18 cellular contexts compared by ENCODE assay signal in the genomic region with DNA sequence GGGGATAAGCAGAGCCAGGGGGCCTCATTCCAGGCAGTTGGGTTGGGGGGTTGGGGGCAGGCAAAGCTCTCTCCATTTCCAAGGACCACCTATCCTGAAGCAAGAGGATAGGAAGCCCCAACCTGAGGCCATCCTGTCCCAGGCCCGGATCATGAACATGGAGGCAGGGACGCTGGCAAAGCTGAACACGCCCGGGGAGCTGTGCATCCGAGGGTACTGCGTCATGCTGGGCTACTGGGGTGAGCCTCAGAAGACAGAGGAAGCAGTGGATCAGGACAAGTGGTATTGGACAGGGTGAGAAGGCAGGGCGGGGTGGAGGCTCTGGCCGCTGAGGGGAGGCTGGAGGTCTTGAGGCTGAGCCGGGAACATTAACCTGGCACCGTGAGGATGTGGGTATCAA. TPM values are rescaled to one million over a fixed set of nuclear protein-coding genes. Genes with fewer than 3 reads are reported as not detected.
DNase-seq lines count a peak whose midpoint lies in the region; ATAC-seq and TF ChIP-seq lines count a peak whose summit lies in the region.
"Had no signal": no experiment of that assay in that cellular context is flagged by ENCODE, and none has a peak within 500 bp of the region (broad histone marks: within the 10 kb centered on the region; RNA-seq: fewer than 3 reads in every experiment).

No MANE protein-coding gene starts in this region.

- peaks cover 0 to 4% (median 0%) of the 10 kb centered on the region in 5 experiments for H3K9me3 Mint-ChIP-seq in brain
- H3K9me3 Mint-ChIP-seq: H9 had no signal

- no peak overlapping the region for H2BK120ac ChIP-seq in mesenchymal stem cell (ENCODE audit: low read depth, low read length)

- DNase-seq in mesenchymal stem cell (no peak), osteoblast (ENCODE audit: insufficient read length, low spot score, missing footprints) (peak; percentile 71), spleen (peak; percentile 64), right lobe of liver (no peak), NCI-H2029 (lab: John Stamatoyannopoulos, UW) (no peak), stomach (no peak)
- DNase-seq: ACHN; CD4-positive, CD25-positive, alpha-beta regulatory T cell; DMS53; GF-D8; GOT3; H9 had no signal

- no peaks in the 10 kb centered on the region for H3K79me1 ChIP-seq in mesenchymal stem cell (replicated peaks; ENCODE audit: low read length, poor library complexity, severe bottlenecking)

- no peak overlapping the region for H3K4ac ChIP-seq in mesenchymal stem cell (ENCODE audit: low read depth in 1 of 2, low read length in 2 of 2)

- no peaks in the 10 kb centered on the region for H3K36me3 Mint-ChIP-seq in brain

- H3K4me2 ChIP-seq in mesenchymal stem cell (ENCODE audit: low read length, poor library complexity, severe bottlenecking), result no peak overlapping the region
- H3K4me2 ChIP-seq in osteoblast (ENCODE audit: insufficient read depth, low read length), result no peak overlapping the region

- H3K4me3 Mint-ChIP-seq in brain, result no peak overlapping the region
- H3K4me3 Mint-ChIP-seq: H9 had no signal

- 92% methylated on average over 9 of the region's 10 CpGs for WGBS in mesenchymal stem cell
- 91 to 98% (median 94%) methylated on average over 10 of the region's 10 CpGs for WGBS in spleen, 5 donors
- 96% methylated on average over 5 of the region's 10 CpGs for WGBS in right lobe of liver (ENCODE audit: insufficient coverage, low coverage, low lambda C conversion rate, missing lambda C conversion rate)
- whole genome bisulfite sequencing in stomach, 5 donors, result 95 to 97% (median 95%) methylated on average over 10 of the region's 10 CpGs

- H3K9ac ChIP-seq in mesenchymal stem cell (ENCODE audit: low read length), result no peak overlapping the region

- H3K23ac ChIP-seq in mesenchymal stem cell (ENCODE audit: low read length in 2 of 2), result no peak overlapping the region

- H3K14ac ChIP-seq in mesenchymal stem cell (ENCODE audit: low read length in 2 of 2), result no peak overlapping the region

- H2AFZ ChIP-seq in mesenchymal stem cell (ENCODE audit: low read depth, low read length), result no peak overlapping the region
- no peak overlapping the region for H2AFZ ChIP-seq in osteoblast (ENCODE audit: low read length)

- TF ChIP-seq CTCF in brain (conservative IDR thresholded peaks at IDR 0.05) (no peak), osteoblast (IDR thresholded peaks at IDR 0.05; ENCODE audit: extremely low read depth, low read depth, low read length) (no peak), spleen (IDR thresholded peaks at IDR 0.05 in 8 of 11, conservative IDR thresholded peaks at IDR 0.05 in 3 of 11) (no peak), right lobe of liver (IDR thresholded peaks at IDR 0.05) (no peak), stomach (IDR thresholded peaks at IDR 0.05) (no peak)

- no peak overlapping the region for H2BK15ac ChIP-seq in mesenchymal stem cell (ENCODE audit: low read depth, poor library complexity, severe bottlenecking)

- ATAC-seq in right lobe of liver (no peak), GM21786 (IDR thresholded peaks at IDR 0.05; ENCODE audit: unreplicated experiment) (no peak)
- ATAC-seq: HepG2 had no signal

- H4K20me1 ChIP-seq in osteoblast (ENCODE audit: insufficient read depth, low read length), result peaks cover 12% of the 10 kb centered on the region

- intact Hi-C loops in spleen (cut with DNase I; ENCODE audit: low total_unique reads) (loop anchor here (10.0 kb wide), 1 partner anchor 97 kb away; the partner anchor contains the start of genes EME1 and MRPL27), right lobe of liver (cut with DNase I) (no loop called here), stomach (cut with DNase I; ENCODE audit: low total_unique reads) (loop anchor here (10.0 kb wide), 1 partner anchor 107 kb away; no protein-coding TSS in a partner anchor)

- peak overlapping the region in 3 of 5 experiments; percentile 39 to 68 (median 50) for H3K27ac Mint-ChIP-seq in brain

- H3K4me3 ChIP-seq in mesenchymal stem cell (ENCODE audit: insufficient read depth in 1 of 2, low read depth in 1 of 2, low read length in 2 of 2) (no peak overlapping the region), osteoblast (ENCODE audit: insufficient read depth, low read length) (no peak overlapping the region), spleen (no peak overlapping the region), right lobe of liver (no peak overlapping the region), stomach (no peak overlapping the region)
- H3K4me3 ChIP-seq: BLaER1 treated with 17β-estradiol and CSF1 and Interleukin-3, amounts not matched to agents 10 nM and 100 nM had no signal

- H2BK12ac ChIP-seq in mesenchymal stem cell (ENCODE audit: low read length in 2 of 2), result no peak overlapping the region

- TF ChIP-seq POLR2A in spleen (IDR thresholded peaks at IDR 0.05) (no peak), right lobe of liver (IDR thresholded peaks at IDR 0.05) (no peak), stomach (IDR thresholded peaks at IDR 0.05) (no peak)

- H3K27ac ChIP-seq in mesenchymal stem cell (ENCODE audit: low read length, poor library complexity, severe bottlenecking), result no peak overlapping the region
- H3K27ac ChIP-seq in osteoblast (ENCODE audit: low read depth, low read length), result no peak overlapping the region
- H3K27ac ChIP-seq in spleen, result no peak overlapping the region
- no peak overlapping the region for H3K27ac ChIP-seq in right lobe of liver
- no peak overlapping the region for H3K27ac ChIP-seq in stomach
- H3K27ac ChIP-seq: BLaER1 treated with 17β-estradiol and CSF1 and Interleukin-3, amounts not matched to agents 10 nM and 100 nM had no signal

- H3K9me3 ChIP-seq in mesenchymal stem cell (ENCODE audit: control insufficient read depth, low read length) (no peaks in the 10 kb centered on the region), osteoblast (ENCODE audit: low read depth, low read length) (no peaks in the 10 kb centered on the region), spleen (no peaks in the 10 kb centered on the region), right lobe of liver (no peaks in the 10 kb centered on the region), stomach (no peaks in the 10 kb centered on the region)
- H3K9me3 ChIP-seq: BLaER1 treated with 17β-estradiol and CSF1 and Interleukin-3, amounts not matched to agents 10 nM and 100 nM had no signal

- H3K79me2 ChIP-seq in osteoblast (ENCODE audit: insufficient read depth, low read length), result no peaks in the 10 kb centered on the region

- no peak overlapping the region for H3K18ac ChIP-seq in mesenchymal stem cell (ENCODE audit: low read depth in 1 of 2, low read length in 2 of 2)

- H3K4me1 ChIP-seq in mesenchymal stem cell (ENCODE audit: control insufficient read depth, insufficient read depth, low read depth, low read length), result peaks cover 17% of the 10 kb centered on the region
- H3K4me1 ChIP-seq in osteoblast (ENCODE audit: insufficient read depth, low read length), result peaks cover 3% of the 10 kb centered on the region
- peaks cover 0 to 20% (median 13%) of the 10 kb centered on the region in 6 donors for H3K4me1 ChIP-seq in spleen
- peaks cover 0 to 59% (median 18%) of the 10 kb centered on the region in 4 donors for H3K4me1 ChIP-seq in right lobe of liver
- H3K4me1 ChIP-seq in stomach, result peaks cover 24 to 26% (median 25%) of the 10 kb centered on the region in 4 donors

- no peak overlapping the region for H2BK5ac ChIP-seq in mesenchymal stem cell (ENCODE audit: low read depth, low read length, poor library complexity, severe bottlenecking)

- no peak overlapping the region for H4K8ac ChIP-seq in mesenchymal stem cell (ENCODE audit: low read length)

- peaks cover 81% of the 10 kb centered on the region for H3K27me3 Mint-ChIP-seq in brain

- peaks cover 8 to 36% of the 10 kb centered on the region in 2 experiments for H3K36me3 ChIP-seq in mesenchymal stem cell (ENCODE audit: control insufficient read depth in 1 of 2, insufficient read depth in 2 of 2, low read depth in 1 of 2, low read length in 2 of 2)
- H3K36me3 ChIP-seq in osteoblast (ENCODE audit: insufficient read depth, low read length), result peaks cover 9% of the 10 kb centered on the region
- peaks cover 0 to 42% (median 0%) of the 10 kb centered on the region in 6 donors for H3K36me3 ChIP-seq in spleen
- peaks cover 0 to 8% (median 0%) of the 10 kb centered on the region in 4 donors for H3K36me3 ChIP-seq in right lobe of liver
- peaks cover 0 to 43% (median 35%) of the 10 kb centered on the region in 4 donors for H3K36me3 ChIP-seq in stomach

- H4K91ac ChIP-seq in mesenchymal stem cell (ENCODE audit: low read length), result no peak overlapping the region

- H3K4me1 Mint-ChIP-seq in brain, result peaks cover 21% of the 10 kb centered on the region

- H3K27me3 ChIP-seq in mesenchymal stem cell (ENCODE audit: control insufficient read depth in 1 of 2, insufficient read depth in 1 of 2, low read length in 2 of 2) (peaks cover 29 to 34% of the 10 kb centered on the region in 2 experiments), osteoblast (ENCODE audit: insufficient read depth, low read length) (peaks cover 23% of the 10 kb centered on the region), spleen (replicated peaks in 1 of 7) (peaks cover 0 to 27% (median 19%) of the 10 kb centered on the region in 7 donors), right lobe of liver (no peaks in the 10 kb centered on the region), stomach (peaks cover 0 to 27% (median 12%) of the 10 kb centered on the region in 3 donors)

- peak overlapping the region; percentile 50 for H2AK5ac ChIP-seq in mesenchymal stem cell (ENCODE audit: low read length, severe bottlenecking)

- no peak for TF ChIP-seq EP300 in stomach (IDR thresholded peaks at IDR 0.05)

RNA-seq across cellular contexts. Expression of gene CHAD, which starts 3.6 kb away (rescaled TPM):
- polyA plus RNA-seq in brain (ENCODE audit: insufficient read depth, low read depth, low replicate concordance) (2.7 TPM), spleen (not detected), stomach (1 to 10 TPM; 2.6 to 8.5 (median 4.9) TPM)
- polyA plus RNA-seq in mesenchymal stem cell (2013, experiment 1 of 2), result not detected
- not detected for polyA plus RNA-seq in mesenchymal stem cell (2013, experiment 2 of 2)
- total RNA-seq in osteoblast (not detected in 2 replicates), spleen (under 1 TPM in 1 of 7 donors, not detected in 6; 0.39 TPM), right lobe of liver (10 to 100 TPM in 2 of 6 experiments, 1 to 10 TPM in 4; 1.0 to 11.3 (median 3.8) TPM), stomach (10 to 100 TPM in 2 of 5 donors, under 1 TPM in 2, not detected in 1; 0.45 to 12.0 (median 6.0) TPM)
- total RNA-seq: A172; CD4-positive, CD25-positive, alpha-beta regulatory T cell; HepG2; HT1080 had no signal
- polyA plus RNA-seq: CD4-positive, CD25-positive, alpha-beta regulatory T cell had no signal

RNA-seq across cellular contexts. Expression of gene RSAD1, which starts 6.4 kb away (rescaled TPM):
- 17.8 TPM for polyA plus RNA-seq in brain (ENCODE audit: insufficient read depth, low read depth, low replicate concordance)
- polyA plus RNA-seq in mesenchymal stem cell (2013, experiment 1 of 2), result 9.6 TPM
- 9.3 TPM for polyA plus RNA-seq in mesenchymal stem cell (2013, experiment 2 of 2)
- 23.9 and 26.5 TPM in 2 replicates for total RNA-seq in osteoblast
- 10 to 100 TPM; 24.4 to 56.2 (median 39.4) TPM for total RNA-seq in spleen
- polyA plus RNA-seq in spleen, result 10 to 100 TPM; 24.1 to 35.0 (median 30.7) TPM
- total RNA-seq in right lobe of liver, result 10 to 100 TPM; 17.9 to 26.6 (median 23.4) TPM
- total RNA-seq in stomach, result 10 to 100 TPM; 18.7 to 54.8 (median 22.0) TPM
- 10 to 100 TPM; 23.9 to 29.4 (median 28.7) TPM for polyA plus RNA-seq in stomach

RNA-seq across cellular contexts. Expression of gene MYCBPAP, which starts 36.0 kb away (rescaled TPM):
- polyA plus RNA-seq in brain (ENCODE audit: insufficient read depth, low read depth, low replicate concordance), result 0.61 TPM
- 0.23 TPM for polyA plus RNA-seq in mesenchymal stem cell (2013, experiment 1 of 2)
- 0.03 TPM for polyA plus RNA-seq in mesenchymal stem cell (2013, experiment 2 of 2)
- total RNA-seq in osteoblast, result 0.36 and 0.88 TPM in 2 replicates
- total RNA-seq in spleen, result 1 to 10 TPM in 3 of 7 donors, under 1 TPM in 4; 0.54 to 2.8 (median 0.98) TPM
- polyA plus RNA-seq in spleen, result under 1 TPM; 0.15 to 0.18 (median 0.16) TPM
- total RNA-seq in right lobe of liver, result under 1 TPM in 1 of 6 experiments, not detected in 5; 0.51 TPM
- 1 to 10 TPM in 3 of 5 donors, not detected in 2; 1.1 to 2.7 (median 2.6) TPM for total RNA-seq in stomach
- polyA plus RNA-seq in stomach, result under 1 TPM in 2 of 3 donors, not detected in 1; 0.25 to 0.31 TPM
- total RNA-seq: A172, HT1080 had no signal

RNA-seq across cellular contexts. Expression of gene ACSF2, which starts 46.3 kb away (rescaled TPM):
- polyA plus RNA-seq in brain (ENCODE audit: insufficient read depth, low read depth, low replicate concordance), result 7.9 TPM
- 34.3 TPM for polyA plus RNA-seq in mesenchymal stem cell (2013, experiment 1 of 2)
- 31.7 TPM for polyA plus RNA-seq in mesenchymal stem cell (2013, experiment 2 of 2)
- total RNA-seq in osteoblast, result 60.1 and 63.0 TPM in 2 replicates
- 10 to 100 TPM; 28.3 to 48.6 (median 41.9) TPM for total RNA-seq in spleen
- polyA plus RNA-seq in spleen, result 10 to 100 TPM; 21.7 to 50.0 (median 36.3) TPM
- total RNA-seq in right lobe of liver, result 10 to 100 TPM; 25.1 to 60.9 (median 36.9) TPM
- 100 to 1,000 TPM in 3 of 5 donors, 10 to 100 TPM in 2; 16.1 to 172 (median 103) TPM for total RNA-seq in stomach
- 10 to 100 TPM; 44.7 to 86.8 (median 49.1) TPM for polyA plus RNA-seq in stomach

Comparison
In these comparisons a context has a peak if more than half of its experiments do, and no peak if none do; other contexts are left out.
1. DNase-seq: peak in osteoblast (single experiment) and spleen (single experiment); none in mesenchymal stem cell (single experiment), right lobe of liver (0 of 3), NCI-H2029 (single experiment) and stomach (single experiment).
2. intact Hi-C loops: an anchor here in spleen (10.0 kb wide) and stomach (10.0 kb wide); none called in right lobe of liver.